8 cellular contexts compared by ENCODE assay signal in genomic region chr2:102020596-102021170, GRCh38. TPM values are rescaled to one million over a fixed set of nuclear protein-coding genes. Genes with fewer than 3 reads are reported as not detected.
A peak's percentile ranks its signal among the peaks of the same experiment; 100 is the strongest.
DNase-seq lines count a peak whose midpoint lies in the region; ATAC-seq and TF ChIP-seq lines count a peak whose summit lies in the region.

No MANE protein-coding gene starts in this region.

- TF ChIP-seq POLR2A in suprapubic skin (IDR thresholded peaks at IDR 0.05), result no peak

- intact Hi-C loops in CD4-positive, alpha-beta memory T cell (cut with micrococcal nuclease), result loop anchor here (1.0 to 5.0 kb wide), 6 partner anchors 167 to 429 kb away; partner anchors contain the start of genes IL18R1 and IL1RL2

- no peaks in the 10 kb centered on the region for H3K9me3 Mint-ChIP-seq in CD4-positive, alpha-beta memory T cell

- H3K36me3 ChIP-seq in CD4-positive, alpha-beta memory T cell (ENCODE audit: insufficient read depth, low read length), result no peaks in the 10 kb centered on the region
- no peaks in the 10 kb centered on the region for H3K36me3 ChIP-seq in suprapubic skin

- H3K36me3 Mint-ChIP-seq in CD4-positive, alpha-beta memory T cell, result no peaks in the 10 kb centered on the region

- POLR2A ChIA-PET in CD4-positive, alpha-beta memory T cell (lab: Charles Lee; ENCODE audit: partially characterized antibody), result interaction anchor here (0.9 to 1.6 kb wide), 2 partner anchors 220 to 335 kb away, joined by 3 to 11 read pairs; no protein-coding TSS in a partner anchor

- WGBS in suprapubic skin, result 26% methylated on average over 18 of the region's 18 CpGs

- TF ChIP-seq CTCF in omental fat pad (IDR thresholded peaks at IDR 0.05) (peak in 2 of 3 donors; percentile 79 to 97), suprapubic skin (IDR thresholded peaks at IDR 0.05) (peak; percentile 96 to 99)

- H3K4me1 ChIP-seq in CD4-positive, alpha-beta memory T cell (ENCODE audit: insufficient read depth, low read length), result no peaks in the 10 kb centered on the region
- peaks cover 28% of the 10 kb centered on the region for H3K4me1 ChIP-seq in suprapubic skin

- CTCF ChIA-PET in CD4-positive, alpha-beta memory T cell (lab: Charles Lee; ENCODE audit: partially characterized antibody), result interaction anchor here (0.6 to 9.0 kb wide), 47 partner anchors 8 to 434 kb away, joined by 3 to 318 read pairs (median 4); partner anchors contain the start of genes IL18RAP and IL1R1

- H3K9me3 ChIP-seq in CD4-positive, alpha-beta memory T cell (ENCODE audit: control insufficient read depth in 1 of 2, low read length in 2 of 2), result no peaks in the 10 kb centered on the region
- H3K9me3 ChIP-seq in suprapubic skin, result no peaks in the 10 kb centered on the region

- peak; percentile 60 for ATAC-seq in GM19397 (IDR thresholded peaks at IDR 0.05; ENCODE audit: unreplicated experiment)
- ATAC-seq in omental fat pad (ENCODE audit: low FRiP score), result peak; percentile 95

- no peak overlapping the region for H3K27ac ChIP-seq in CD4-positive, alpha-beta memory T cell (ENCODE audit: low read depth, low read length)
- H3K27ac ChIP-seq in suprapubic skin, result no peak overlapping the region

- H3K4me1 Mint-ChIP-seq in CD4-positive, alpha-beta memory T cell, result peaks cover 0 to 6% (median 3%) of the 10 kb centered on the region in 4 donors

- peak; percentile 70 to 80 (median 72) for DNase-seq in CD4-positive, alpha-beta memory T cell
- DNase-seq in HuH-7.5 (ENCODE audit: low spot score) (peak; percentile 64), SHP77 treated with DMSO at 0.1 percent for 48 hours (lab: John Stamatoyannopoulos, UW) (peak; percentile 6), foreskin melanocyte (peak; percentile 64), omental fat pad (ENCODE audit: low spot score) (peak; percentile 94), suprapubic skin (ENCODE audit: low spot score in 2 of 2) (peak; percentile 93 to 94)
- peak; percentile 94 for DNase-seq in activated effector memory CD4-positive, alpha-beta T cell treated with anti-CD3 and anti-CD28 coated beads, Interleukin-2, amount 50 U/mL, for 16 hours

- H3K4me3 Mint-ChIP-seq in CD4-positive, alpha-beta memory T cell, result peak overlapping the region in 2 of 8 donors; percentile 24 to 31

- H3K27ac Mint-ChIP-seq in CD4-positive, alpha-beta memory T cell, result no peak overlapping the region

- no peaks in the 10 kb centered on the region for H3K27me3 Mint-ChIP-seq in CD4-positive, alpha-beta memory T cell

- H3K27me3 ChIP-seq in CD4-positive, alpha-beta memory T cell (ENCODE audit: insufficient read depth, low read length), result no peaks in the 10 kb centered on the region
- H3K27me3 ChIP-seq in suprapubic skin, result no peaks in the 10 kb centered on the region

- no peak for TF ChIP-seq EP300 in suprapubic skin (IDR thresholded peaks at IDR 0.05)

- no peak overlapping the region for H3K4me3 ChIP-seq in CD4-positive, alpha-beta memory T cell (ENCODE audit: low read length in 2 of 2)
- no peak overlapping the region for H3K4me3 ChIP-seq in suprapubic skin

RNA-seq across cellular contexts. Expression of gene IL1R2, which starts 28.9 kb away (rescaled TPM):
- total RNA-seq in CD4-positive, alpha-beta memory T cell, result not detected
- 1 to 10 TPM in 1 of 2 donors, under 1 TPM in 1; 0.61 to 2.1 TPM for polyA plus RNA-seq in CD4-positive, alpha-beta memory T cell
- total RNA-seq in omental fat pad, result 100 to 1,000 TPM in 1 of 4 donors, 10 to 100 TPM in 3; 12.2 to 207 (median 32.1) TPM
- 100 to 1,000 TPM in 2 of 4 donors, 10 to 100 TPM in 2; 55.3 to 103 (median 80.7) TPM for total RNA-seq in suprapubic skin

Comparison
In these comparisons a context has a peak if more than half of its experiments do, and no peak if none do; other contexts are left out.
1. DNase-seq: peak in every context shown above with its lines; median percentile 94 in activated effector memory CD4-positive, alpha-beta T cell treated with anti-CD3 and anti-CD28 coated beads, Interleukin-2, amount 50 U/mL, for 16 hours; 94 in omental fat pad; 94 in suprapubic skin; 72 in CD4-positive, alpha-beta memory T cell; 64 in HuH-7.5; 64 in foreskin melanocyte; 6 in SHP77 treated with DMSO at 0.1 percent for 48 hours.
2. RNA of gene IL1R2, which starts 28.9 kb away (total RNA-seq): 55.3 to 103 TPM in suprapubic skin and 12.2 to 207 TPM in omental fat pad; not detected in CD4-positive, alpha-beta memory T cell; every median in the first group is over 10 times any median in the second.